In the genomic region with DNA sequence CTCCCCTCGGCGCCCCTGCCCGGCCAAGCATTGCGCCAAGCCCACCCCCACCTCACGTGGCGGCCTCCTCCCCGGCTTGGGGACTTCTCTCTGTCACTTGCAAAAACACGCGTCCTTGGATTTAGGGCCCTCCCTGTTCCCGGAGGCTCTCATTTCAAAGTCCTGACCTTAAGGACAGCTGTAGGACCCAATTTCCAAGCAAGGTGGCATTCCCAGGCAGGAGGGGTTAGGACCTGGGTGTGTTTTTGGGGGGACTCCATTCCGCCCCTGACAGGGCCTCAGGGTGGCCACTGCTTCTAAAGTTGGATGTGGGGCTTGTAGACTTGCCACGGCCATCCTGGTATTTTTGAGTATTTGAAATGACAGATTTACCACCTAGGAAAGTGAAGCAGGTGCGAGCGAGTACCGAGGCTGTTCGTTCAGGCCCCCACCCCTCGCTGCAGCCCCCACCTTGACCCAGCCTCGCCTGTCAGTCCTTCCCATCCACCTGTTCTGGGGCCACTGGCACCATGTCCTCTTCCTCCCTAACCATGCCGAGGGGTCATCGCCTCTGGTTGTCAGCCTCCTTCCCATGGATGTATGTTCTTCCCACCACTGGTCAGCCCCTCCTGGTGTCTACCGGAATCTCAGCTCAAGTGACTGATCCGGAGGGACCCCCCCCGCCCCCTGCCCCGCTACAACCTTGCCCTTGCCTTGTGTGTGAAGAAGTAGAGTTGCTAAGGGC, we compare ENCODE assay signal across 1 cellular context.
TF ChIP-seq lines count a peak whose summit lies in the region.

No MANE protein-coding gene starts in this region.

TF ChIP-seq in HepG2, 621 proteins besides CTCF, POLR2A, EP300 and RAD21:
- TF ChIP-seq MYNN (CRISPR knock-in tag; IDR thresholded peaks at IDR 0.05; ENCODE audit: low read depth) (no peak), TSC22D2 (CRISPR knock-in tag; IDR thresholded peaks at IDR 0.05; ENCODE audit: borderline replicate concordance) (no peak)
